In genomic region chr2:105698820-105699219, GRCh38 we compare ENCODE assay signal across 31 cellular contexts.
"Had no signal": no experiment of that assay in that cellular context is flagged by ENCODE, and none has a peak within 500 bp of the region (broad histone marks: within the 10 kb centered on the region; RNA-seq: fewer than 3 reads in every experiment).

No MANE protein-coding gene starts in this region.

- H3K27me3 ChIP-seq: ascending aorta, breast epithelium, cardiac muscle cell, gastrocnemius medialis, heart left ventricle had no signal

- H3K4me3 ChIP-seq: ascending aorta, breast epithelium, cardiac muscle cell, coronary artery, dorsolateral prefrontal cortex, gastrocnemius medialis, heart left ventricle had no signal

- H3K4me1 ChIP-seq: ascending aorta, breast epithelium, foreskin keratinocyte had no signal

- ATAC-seq: activated CD4-positive, alpha-beta T cell treated with anti-CD3 and anti-CD28 coated beads for 36 hours; activated CD8-positive, alpha-beta T cell treated with anti-CD3 and anti-CD28 coated beads for 36 hours; activated T-cell treated with anti-CD3 and anti-CD28 coated beads, Interleukin-2, amount 50 U/mL, for 4 hours; esophagus mucosa; foreskin keratinocyte; gastrocnemius medialis; T-helper 17 cell had no signal

- H3K27ac ChIP-seq: ascending aorta, breast epithelium, cardiac muscle cell, coronary artery, dorsolateral prefrontal cortex, foreskin keratinocyte, gastrocnemius medialis had no signal

- H3K9me3 ChIP-seq: ascending aorta, breast epithelium, gastrocnemius medialis, heart left ventricle had no signal

- H3K4me1 Mint-ChIP-seq: activated CD4-positive, alpha-beta T cell treated with anti-CD3 and anti-CD28 coated beads for 36 hours; activated CD4-positive, alpha-beta T cell treated with anti-CD3 and anti-CD28 coated beads, Interleukin-2, amount 10 ng/mL, durations not matched to agents 7 days and 5 days; activated naive CD4-positive, alpha-beta T cell treated with anti-CD3 and anti-CD28 coated beads, Interleukin-2, amount 10 ng/mL, durations not matched to agents 7 days and 5 days; activated naive CD8-positive, alpha-beta T cell treated with anti-CD3 and anti-CD28 coated beads, Interleukin-2, amount 10 ng/mL, durations not matched to agents 7 days and 5 days; central memory CD8-positive, alpha-beta T cell; endodermal cell; T-helper 17 cell had no signal

- DNase-seq: activated CD4-positive, alpha-beta T cell treated with anti-CD3 and anti-CD28 coated beads for 36 hours; activated CD4-positive, alpha-beta T cell treated with anti-CD3 and anti-CD28 coated beads, Interleukin-2, amount 10 ng/mL, durations not matched to agents 7 days and 5 days; activated CD4-positive, alpha-beta T cell treated with anti-CD3 and anti-CD28 coated beads, Interleukin-2, amount 50 U/mL, for 48 hours; activated CD4-positive, CD25-positive, alpha-beta regulatory T cell; activated CD4-positive, CD25-positive, alpha-beta regulatory T cell treated with anti-CD3 and anti-CD28 coated beads, Interleukin-2, amount 50 U/mL, for 72 hours; activated CD8-positive, alpha-beta memory T cell treated with anti-CD3 and anti-CD28 coated beads for 24 hours; activated CD8-positive, alpha-beta T cell treated with anti-CD3 and anti-CD28 coated beads for 36 hours; activated effector memory CD4-positive, alpha-beta T cell treated with anti-CD3 and anti-CD28 coated beads, Interleukin-2, amount 50 U/mL, for 16 hours; activated naive CD4-positive, alpha-beta T cell; activated naive CD4-positive, alpha-beta T cell treated with anti-CD3 and anti-CD28 coated beads, Interleukin-2, amount 10 ng/mL, durations not matched to agents 7 days and 5 days; activated naive CD8-positive, alpha-beta T cell treated with anti-CD3 and anti-CD28 coated beads, Interleukin-2, amount 10 ng/mL, durations not matched to agents 7 days and 5 days; activated T-cell treated with anti-CD3 and anti-CD28 coated beads, Interleukin-2, amount 50 U/mL, for 4 hours; dorsolateral prefrontal cortex; effector memory CD4-positive, alpha-beta T cell; endodermal cell; foreskin keratinocyte; gastrocnemius medialis; glutamatergic neuron; heart left ventricle; T-helper 1 cell; T-helper 17 cell had no signal

- H3K36me3 ChIP-seq: ascending aorta, breast epithelium, cardiac muscle cell, gastrocnemius medialis, heart left ventricle had no signal

- H3K27ac Mint-ChIP-seq: activated CD4-positive, alpha-beta T cell treated with anti-CD3 and anti-CD28 coated beads for 36 hours; activated CD4-positive, alpha-beta T cell treated with anti-CD3 and anti-CD28 coated beads, Interleukin-2, amount 10 ng/mL, durations not matched to agents 7 days and 5 days; activated CD8-positive, alpha-beta T cell treated with anti-CD3 and anti-CD28 coated beads for 36 hours; activated naive CD4-positive, alpha-beta T cell treated with anti-CD3 and anti-CD28 coated beads, Interleukin-2, amount 10 ng/mL, durations not matched to agents 7 days and 5 days; activated naive CD8-positive, alpha-beta T cell treated with anti-CD3 and anti-CD28 coated beads, Interleukin-2, amount 10 ng/mL, durations not matched to agents 7 days and 5 days; activated T-helper 2 cell treated with anti-CD3 and anti-CD28 coated beads, Interferon-gamma antibody, Interleukin-2, Interleukin-4, amounts not matched to agents 10 μg/mL and 5 μg/mL and 100 μg/mL, durations not matched to agents 14 hours and 24 hours and 36 hours; dendritic cell treated with granulocyte-macrophage colony-stimulating factor and Interleukin-4, amounts not matched to agents 40 ng/mL and 50 ng/mL, for 4 days; endodermal cell; T-helper 17 cell; T-helper 2 cell treated with Interferon-gamma antibody and Interleukin-4, amounts not matched to agents 5 μg/mL and 100 μg/mL, for 36 hours had no signal

- H3K9me3 Mint-ChIP-seq: activated naive CD4-positive, alpha-beta T cell treated with anti-CD3 and anti-CD28 coated beads, Interleukin-2, amount 10 ng/mL, durations not matched to agents 7 days and 5 days; activated T-cell treated with anti-CD3 and anti-CD28 coated beads, Interleukin-2, amount 50 U/mL, for 4 hours; activated T-helper 2 cell treated with anti-CD3 and anti-CD28 coated beads, Interferon-gamma antibody, Interleukin-2, Interleukin-4, amounts not matched to agents 10 μg/mL and 5 μg/mL and 100 μg/mL, durations not matched to agents 14 hours and 24 hours and 36 hours; central memory CD8-positive, alpha-beta T cell; dendritic cell treated with granulocyte-macrophage colony-stimulating factor and Interleukin-4, amounts not matched to agents 40 ng/mL and 50 ng/mL, for 4 days; endodermal cell; T-helper 2 cell treated with Interferon-gamma antibody and Interleukin-4, amounts not matched to agents 5 μg/mL and 100 μg/mL, for 36 hours had no signal

- H3K36me3 Mint-ChIP-seq: activated naive CD4-positive, alpha-beta T cell treated with anti-CD3 and anti-CD28 coated beads, Interleukin-2, amount 10 ng/mL, durations not matched to agents 7 days and 5 days; activated naive CD8-positive, alpha-beta T cell treated with anti-CD3 and anti-CD28 coated beads, Interleukin-2, amount 10 ng/mL, durations not matched to agents 7 days and 5 days; brain had no signal

- H3K4me3 Mint-ChIP-seq: activated CD4-positive, alpha-beta T cell treated with anti-CD3 and anti-CD28 coated beads for 36 hours; activated CD4-positive, alpha-beta T cell treated with anti-CD3 and anti-CD28 coated beads, Interleukin-2, amount 10 ng/mL, durations not matched to agents 7 days and 5 days; activated CD8-positive, alpha-beta T cell treated with anti-CD3 and anti-CD28 coated beads for 36 hours; activated naive CD4-positive, alpha-beta T cell treated with anti-CD3 and anti-CD28 coated beads, Interleukin-2, amount 10 ng/mL, durations not matched to agents 7 days and 5 days; activated naive CD8-positive, alpha-beta T cell treated with anti-CD3 and anti-CD28 coated beads, Interleukin-2, amount 10 ng/mL, durations not matched to agents 7 days and 5 days; activated T-cell treated with anti-CD3 and anti-CD28 coated beads, Interleukin-2, amount 50 U/mL, for 4 hours; brain; central memory CD8-positive, alpha-beta T cell; dendritic cell treated with granulocyte-macrophage colony-stimulating factor and Interleukin-4, amounts not matched to agents 40 ng/mL and 50 ng/mL, for 4 days; endodermal cell; T-helper 17 cell; T-helper 2 cell treated with Interferon-gamma antibody and Interleukin-4, amounts not matched to agents 5 μg/mL and 100 μg/mL, for 36 hours had no signal
